18 cellular contexts compared by ENCODE assay signal in the genomic region with DNA sequence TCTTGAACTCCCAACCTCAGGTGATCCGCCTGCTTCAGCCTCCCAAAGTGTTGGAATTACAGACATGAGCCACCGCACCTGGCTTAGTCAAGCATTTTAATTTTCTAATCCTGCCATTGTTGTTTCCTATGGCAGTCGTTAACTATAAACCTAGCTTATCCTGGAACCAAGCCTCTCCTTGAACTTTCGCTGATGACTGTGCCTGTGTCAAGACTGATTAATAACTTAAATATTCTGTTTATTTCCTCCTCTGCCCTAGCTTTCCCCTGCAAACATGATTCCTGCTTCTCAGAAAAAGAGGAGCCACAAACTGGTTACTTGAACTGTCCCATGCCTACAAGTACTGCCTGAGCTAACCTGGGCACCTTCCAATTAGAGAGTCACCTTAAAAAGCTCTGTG. TPM values are rescaled to one million over a fixed set of nuclear protein-coding genes. Genes with fewer than 3 reads are reported as not detected.
DNase-seq lines count a peak whose midpoint lies in the region; ATAC-seq and TF ChIP-seq lines count a peak whose summit lies in the region.
"Had no signal": no experiment of that assay in that cellular context is flagged by ENCODE, and none has a peak within 500 bp of the region (broad histone marks: within the 10 kb centered on the region; RNA-seq: fewer than 3 reads in every experiment).

No MANE protein-coding gene starts in this region.

- H3K14ac ChIP-seq in mesenchymal stem cell (ENCODE audit: low read length in 2 of 2) = no peak overlapping the region

- H3K27ac ChIP-seq in PC-3 (ENCODE audit: low read length) (peak overlapping the region; percentile 55), mesenchymal stem cell (ENCODE audit: low read length, poor library complexity, severe bottlenecking) (no peak overlapping the region), esophagus muscularis mucosa (replicated peaks in 1 of 4) (peak overlapping the region in 1 of 4 donors; percentile 40)
- H3K27ac ChIP-seq: tibial artery had no signal

- 0 out of 2 replicates have a peak, but pooled peaks cover 8% of the 10 kb centered on the region for H3K4me1 ChIP-seq in PC-3 (ENCODE audit: insufficient read depth, low read length)
- H3K4me1 ChIP-seq in mesenchymal stem cell (ENCODE audit: control insufficient read depth, insufficient read depth, low read depth, low read length) = peaks cover 2% of the 10 kb centered on the region
- no peaks in the 10 kb centered on the region for H3K4me1 ChIP-seq in esophagus muscularis mucosa
- H3K4me1 ChIP-seq: tibial artery had no signal

- TF ChIP-seq POLR2A in esophagus muscularis mucosa (IDR thresholded peaks at IDR 0.05; ENCODE audit: low read depth) = no peak

- no peaks in the 10 kb centered on the region for H3K27me3 ChIP-seq in PC-3 (ENCODE audit: low read length)
- no peaks in the 10 kb centered on the region for H3K27me3 ChIP-seq in mesenchymal stem cell (ENCODE audit: control insufficient read depth in 1 of 2, insufficient read depth in 1 of 2, low read length in 2 of 2)
- H3K27me3 ChIP-seq in esophagus muscularis mucosa = no peaks in the 10 kb centered on the region
- H3K27me3 ChIP-seq: tibial artery had no signal

- H3K9ac ChIP-seq in PC-3 (ENCODE audit: low read length) (no peak overlapping the region), mesenchymal stem cell (ENCODE audit: low read length) (no peak overlapping the region)

- H2AFZ ChIP-seq in PC-3 (ENCODE audit: low read length) (no peak overlapping the region), mesenchymal stem cell (ENCODE audit: low read depth, low read length) (no peak overlapping the region)

- no peak overlapping the region for H3K4ac ChIP-seq in mesenchymal stem cell (ENCODE audit: low read depth in 1 of 2, low read length in 2 of 2)

- H2BK120ac ChIP-seq in mesenchymal stem cell (ENCODE audit: low read depth, low read length) = no peak overlapping the region

- no peak for TF ChIP-seq EP300 in esophagus muscularis mucosa (IDR thresholded peaks at IDR 0.05)

- H3K9me3 ChIP-seq in PC-3 (ENCODE audit: low read length) = no peaks in the 10 kb centered on the region
- no peaks in the 10 kb centered on the region for H3K9me3 ChIP-seq in mesenchymal stem cell (ENCODE audit: control insufficient read depth, low read length)
- no peaks in the 10 kb centered on the region for H3K9me3 ChIP-seq in esophagus muscularis mucosa
- H3K9me3 ChIP-seq: mucosa of descending colon, tibial artery had no signal

- H2BK5ac ChIP-seq in mesenchymal stem cell (ENCODE audit: low read depth, low read length, poor library complexity, severe bottlenecking) = no peak overlapping the region

- H3K79me1 ChIP-seq in mesenchymal stem cell (replicated peaks; ENCODE audit: low read length, poor library complexity, severe bottlenecking) = no peaks in the 10 kb centered on the region

- BruUV-seq in PC-3 (replicated peaks; lab: Mats Ljungman, UMichigan) = no TSS peak

- ATAC-seq in PC-3 (peak; percentile 94), HG02970 (IDR thresholded peaks at IDR 0.05; ENCODE audit: low FRiP score, unreplicated experiment) (no peak)
- ATAC-seq: activated naive CD4-positive, alpha-beta T cell treated with anti-CD3 and anti-CD28 coated beads, Interleukin-2, amount 50 U/mL, for 72 hours; mucosa of descending colon had no signal

- CTCF ChIA-PET in PC-3 (lab: Charles Lee) = interaction anchor here (0.6 to 0.8 kb wide), 3 partner anchors 43 to 857 kb away, joined by 3 to 5 read pairs (median 5); no protein-coding TSS in a partner anchor

- POLR2A ChIA-PET in PC-3 (lab: Charles Lee; ENCODE audit: unreplicated experiment) = interaction anchor here (0.7 kb wide), 1 partner anchor 778 kb away, joined by 5 read pairs; no protein-coding TSS in a partner anchor

- intact Hi-C loops in PC-3 (cut with micrococcal nuclease) (loop anchor here (2.0 kb wide), 1 partner anchor 100 kb away; no protein-coding TSS in a partner anchor), esophagus muscularis mucosa (cut with DNase I) (no loop called here)

- H3K9me2 ChIP-seq in PC-3 (replicated peaks; ENCODE audit: low read length) = no peaks in the 10 kb centered on the region

- DNase-seq in EH (ENCODE audit: low read depth) (peak; percentile 24), PC-3 (peak; percentile 84), epithelial cell of esophagus (ENCODE audit: low read depth) (peak; percentile 93), mesenchymal stem cell (peak; percentile 37), NCI-H128 (lab: John Stamatoyannopoulos, UW; ENCODE audit: unreplicated experiment) (no peak), midbrain (lab: John Stamatoyannopoulos, UW) (no peak), esophagus muscularis mucosa (ENCODE audit: extremely low spot score) (no peak)
- DNase-seq: activated CD4-positive, alpha-beta T cell treated with anti-CD3 and anti-CD28 coated beads for 4 hours; mucosa of descending colon; NCI-H1105 treated with DMSO at 0.1 percent for 48 hours; stimulated activated CD4-positive, alpha-beta T cell treated with anti-CD3 and anti-CD28 coated beads, Interleukin-2, amount 100 ng/mL, for 24 hours; stimulated activated CD8-positive, alpha-beta memory T cell treated with anti-CD3 and anti-CD28 coated beads, Interleukin-4, amount 100 ng/mL, for 48 hours; tibial artery had no signal

- H3K23ac ChIP-seq in mesenchymal stem cell (ENCODE audit: low read length in 2 of 2) = no peak overlapping the region

- H2BK15ac ChIP-seq in mesenchymal stem cell (ENCODE audit: low read depth, poor library complexity, severe bottlenecking) = no peak overlapping the region

- TF ChIP-seq CTCF in PC-3 (conservative IDR thresholded peaks at IDR 0.05; ENCODE audit: low read depth, low read length) (no peak), epithelial cell of esophagus (IDR thresholded peaks at IDR 0.05; ENCODE audit: insufficient read depth, low read depth, low read length, missing control alignments) (no peak), esophagus muscularis mucosa (IDR thresholded peaks at IDR 0.05) (no peak)

- no peak overlapping the region for H4K8ac ChIP-seq in mesenchymal stem cell (ENCODE audit: low read length)

- no peaks in the 10 kb centered on the region for H4K20me1 ChIP-seq in PC-3 (ENCODE audit: low read length)

- H2AK5ac ChIP-seq in mesenchymal stem cell (ENCODE audit: low read length, severe bottlenecking) = no peak overlapping the region

- no peaks in the 10 kb centered on the region for H3K36me3 ChIP-seq in PC-3 (ENCODE audit: low read depth, low read length)
- H3K36me3 ChIP-seq in mesenchymal stem cell (ENCODE audit: control insufficient read depth in 1 of 2, insufficient read depth in 2 of 2, low read depth in 1 of 2, low read length in 2 of 2) = no peaks in the 10 kb centered on the region
- H3K36me3 ChIP-seq in esophagus muscularis mucosa = no peaks in the 10 kb centered on the region
- H3K36me3 ChIP-seq: tibial artery had no signal

- no peaks in the 10 kb centered on the region for H3F3A ChIP-seq in PC-3 (ENCODE audit: low read length, unreplicated experiment)

- no peak overlapping the region for H3K18ac ChIP-seq in mesenchymal stem cell (ENCODE audit: low read depth in 1 of 2, low read length in 2 of 2)

- H3K4me2 ChIP-seq in PC-3 (ENCODE audit: low read length) (no peak overlapping the region), mesenchymal stem cell (ENCODE audit: low read length, poor library complexity, severe bottlenecking) (no peak overlapping the region)

- no peak overlapping the region for H2BK12ac ChIP-seq in mesenchymal stem cell (ENCODE audit: low read length in 2 of 2)

- H3K79me2 ChIP-seq in PC-3 (ENCODE audit: low read length) = no peaks in the 10 kb centered on the region

- no peak overlapping the region for H4K91ac ChIP-seq in mesenchymal stem cell (ENCODE audit: low read length)

- WGBS in mesenchymal stem cell = 29% methylated on average over 4 of the region's 4 CpGs
- WGBS in esophagus muscularis mucosa = 71% methylated on average over 4 of the region's 4 CpGs

- H3K4me3 ChIP-seq in PC-3 (ENCODE audit: low read length) = no peak overlapping the region
- H3K4me3 ChIP-seq in epithelial cell of esophagus (ENCODE audit: low read length) = no peak overlapping the region
- no peak overlapping the region for H3K4me3 ChIP-seq in mesenchymal stem cell (ENCODE audit: insufficient read depth in 1 of 2, low read depth in 1 of 2, low read length in 2 of 2)
- no peak overlapping the region for H3K4me3 ChIP-seq in esophagus muscularis mucosa
- H3K4me3 ChIP-seq: mucosa of descending colon, tibial artery had no signal

RNA-seq across cellular contexts. Expression of a gene that starts 1.5 kb away (rescaled TPM):
- total RNA-seq in PC-3 (2014; rRNA removed) (0.04 and 0.12 TPM in 2 replicates), esophagus muscularis mucosa (1 to 10 TPM in 3 of 4 donors, under 1 TPM in 1; 0.57 to 2.7 (median 1.3) TPM)
- polyA plus RNA-seq in mesenchymal stem cell (2013, experiment 1 of 2) = 0.03 TPM
- polyA plus RNA-seq in mesenchymal stem cell (2013, experiment 2 of 2) = 0.03 TPM
- total RNA-seq: activated naive CD4-positive, alpha-beta T cell treated with anti-CD3 and anti-CD28 coated beads, Interleukin-2, amount 50 U/mL, for 72 hours; NCI-H460; pulmonary artery endothelial cell; T-helper 2 cell treated with Interferon-gamma antibody and Interleukin-4, amounts not matched to agents 100 ng/mL and 5 ng/mL, for 36 hours had no signal

RNA-seq across cellular contexts. Expression of a gene that starts 45.3 kb away (rescaled TPM):
- total RNA-seq in PC-3 (2014; rRNA removed) (not detected in 2 replicates), esophagus muscularis mucosa (10 to 100 TPM in 1 of 4 donors, 1 to 10 TPM in 1, under 1 TPM in 2; 0.42 to 10.9 (median 1.8) TPM)
- polyA plus RNA-seq in mesenchymal stem cell (2013, experiment 1 of 2) = 1.4 TPM
- polyA plus RNA-seq in mesenchymal stem cell (2013, experiment 2 of 2) = 1.1 TPM
- total RNA-seq: NCI-H460, pulmonary artery endothelial cell had no signal

RNA-seq across cellular contexts. Expression of a gene that starts 53.4 kb away (rescaled TPM):
- total RNA-seq in PC-3 (2014; rRNA removed) (not detected in 2 replicates), esophagus muscularis mucosa (not detected)
- not detected for polyA plus RNA-seq in mesenchymal stem cell (2013, experiment 1 of 2)
- polyA plus RNA-seq in mesenchymal stem cell (2013, experiment 2 of 2) = not detected
- total RNA-seq: activated naive CD4-positive, alpha-beta T cell treated with anti-CD3 and anti-CD28 coated beads, Interleukin-2, amount 50 U/mL, for 72 hours; mucosa of descending colon; NCI-H460; pulmonary artery endothelial cell; T-helper 2 cell treated with Interferon-gamma antibody and Interleukin-4, amounts not matched to agents 100 ng/mL and 5 ng/mL, for 36 hours had no signal

Comparison
In these comparisons a context has a peak if more than half of its experiments do, and no peak if none do; other contexts are left out.
1. DNase-seq: peak in EH (single experiment), PC-3 (single experiment), epithelial cell of esophagus (single experiment) and mesenchymal stem cell (single experiment); none in NCI-H128 (single experiment), midbrain (single experiment) and esophagus muscularis mucosa (single experiment).